ENCODE assay signal across 1 cellular context in genomic region chr12:113476093-113476986, GRCh38.
TF ChIP-seq lines count a peak whose summit lies in the region.

No MANE protein-coding gene starts in this region.

TF ChIP-seq in HEK293T, 16 proteins besides CTCF, POLR2A, EP300 and RAD21 (continued from another document):
- TF ChIP-seq BHLHE40 (IDR thresholded peaks at IDR 0.05; ENCODE audit: borderline replicate concordance): no peak
- TF ChIP-seq PKNOX1 (IDR thresholded peaks at IDR 0.05): no peak
- TF ChIP-seq SP1 (IDR thresholded peaks at IDR 0.05): no peak
- no peak for TF ChIP-seq SUZ12 (IDR thresholded peaks at IDR 0.05)
TF ChIP-seq in HEK293T: peak in this region for 0.
